ENCODE assay signal across 1 cellular context in genomic region chr12:124939428-124940142, GRCh38.
TF ChIP-seq lines count a peak whose summit lies in the region.

No MANE protein-coding gene starts in this region.

TF ChIP-seq in HepG2, 621 proteins besides CTCF, POLR2A, EP300 and RAD21 (continued from another document and continues in another):
- peak; percentile 56; the same call in 1 of the 2 replicates for TF ChIP-seq NAIF1 (CRISPR knock-in tag; IDR thresholded peaks at IDR 0.05; ENCODE audit: borderline replicate concordance)
- no peak for TF ChIP-seq PCBP2 (optimal IDR thresholded peaks at IDR 0.05; ENCODE audit: low read depth, low read length, poor library complexity, severe bottlenecking)
- no peak for TF ChIP-seq MED13 (CRISPR knock-in tag; IDR thresholded peaks at IDR 0.05)
- TF ChIP-seq SMAD3 (CRISPR knock-in tag; IDR thresholded peaks at IDR 0.05), result peak; percentile 53; the same call in 1 of the 2 replicates
- TF ChIP-seq HMGXB4 (CRISPR knock-in tag; IDR thresholded peaks at IDR 0.05; ENCODE audit: borderline replicate concordance in 1 of 2, low read depth in 1 of 2), result peak; percentile 100
- TF ChIP-seq, protein P1, sequence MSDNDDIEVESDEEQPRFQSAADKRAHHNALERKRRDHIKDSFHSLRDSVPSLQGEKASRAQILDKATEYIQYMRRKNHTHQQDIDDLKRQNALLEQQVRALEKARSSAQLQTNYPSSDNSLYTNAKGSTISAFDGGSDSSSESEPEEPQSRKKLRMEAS (IDR thresholded peaks at IDR 0.05), result peak; percentile 70
- TF ChIP-seq MBD4 (IDR thresholded peaks at IDR 0.05; ENCODE audit: borderline replicate concordance, low read length), result 0 out of 2 replicates have a peak, but pooled peaks have one; percentile 80
- TF ChIP-seq, protein P2, sequence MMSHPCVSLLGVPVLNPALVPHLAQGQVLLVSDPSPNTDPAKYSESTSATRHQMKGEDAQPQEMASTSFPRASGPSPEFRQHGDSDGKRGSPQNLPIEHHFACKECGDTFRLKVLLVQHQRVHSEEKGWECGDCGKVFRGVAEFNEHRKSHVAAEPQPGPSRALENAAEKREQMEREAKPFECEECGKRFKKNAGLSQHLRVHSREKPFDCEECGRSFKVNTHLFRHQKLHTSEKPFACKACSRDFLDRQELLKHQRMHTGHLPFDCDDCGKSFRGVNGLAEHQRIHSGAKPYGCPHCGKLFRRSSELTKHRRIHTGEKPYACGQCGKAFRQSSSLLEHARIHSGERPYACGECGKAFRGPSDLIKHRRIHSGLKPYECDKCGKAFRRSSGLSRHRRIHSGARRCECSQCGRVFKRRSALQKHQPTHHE (CRISPR knock-in tag; IDR thresholded peaks at IDR 0.05; ENCODE audit: borderline replicate concordance), result no peak
- TF ChIP-seq BRD4 (CRISPR knock-in tag; IDR thresholded peaks at IDR 0.05), result no peak; the same call in 1 of the 2 replicates
- TF ChIP-seq, protein P3, sequence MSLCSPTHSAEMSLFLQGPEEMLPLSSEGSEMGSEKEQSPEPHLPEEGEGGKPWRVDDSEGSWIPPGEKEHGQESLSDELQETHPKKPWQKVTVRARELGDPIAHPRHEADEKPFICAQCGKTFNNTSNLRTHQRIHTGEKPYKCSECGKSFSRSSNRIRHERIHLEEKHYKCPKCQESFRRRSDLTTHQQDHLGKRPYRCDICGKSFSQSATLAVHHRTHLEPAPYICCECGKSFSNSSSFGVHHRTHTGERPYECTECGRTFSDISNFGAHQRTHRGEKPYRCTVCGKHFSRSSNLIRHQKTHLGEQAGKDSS (CRISPR knock-in tag; IDR thresholded peaks at IDR 0.05; ENCODE audit: borderline replicate concordance, low read depth), result peak; percentile 76; the same call in 1 of the 2 replicates
- TF ChIP-seq ZFAT (CRISPR knock-in tag; conservative IDR thresholded peaks at IDR 0.05), result no peak
- TF ChIP-seq ZNF547 (CRISPR knock-in tag; IDR thresholded peaks at IDR 0.05), result no peak; the same call in 1 of the 2 replicates
- no peak; the same call in 1 of the 2 replicates for TF ChIP-seq ZNF431 (CRISPR knock-in tag; IDR thresholded peaks at IDR 0.05; ENCODE audit: borderline replicate concordance, low read depth)
- TF ChIP-seq TBP (CRISPR knock-in tag; IDR thresholded peaks at IDR 0.05), result no peak
- 0 out of 2 replicates have a peak, but pooled peaks have one; percentile 43 for TF ChIP-seq ZNF724P (CRISPR knock-in tag; IDR thresholded peaks at IDR 0.05; ENCODE audit: borderline replicate concordance)
- 0 out of 2 replicates have a peak, but pooled peaks have one; percentile 39 for TF ChIP-seq PHF8 (CRISPR knock-in tag; IDR thresholded peaks at IDR 0.05)
- TF ChIP-seq ZNF30 (CRISPR knock-in tag; IDR thresholded peaks at IDR 0.05), result no peak
- no peak for TF ChIP-seq ZNF468 (CRISPR knock-in tag; IDR thresholded peaks at IDR 0.05)
- TF ChIP-seq ZNF570 (CRISPR knock-in tag; IDR thresholded peaks at IDR 0.05; ENCODE audit: borderline replicate concordance), result no peak
- peak; percentile 32 for TF ChIP-seq NR2F6 (IDR thresholded peaks at IDR 0.05)
- peak; percentile 40; the same call in 1 of the 2 replicates for TF ChIP-seq NR2F6 (CRISPR knock-in tag; IDR thresholded peaks at IDR 0.05)
- no peak; the same call in 1 of the 2 replicates for TF ChIP-seq RARG (CRISPR knock-in tag; IDR thresholded peaks at IDR 0.05; ENCODE audit: low read depth)
- no peak for TF ChIP-seq SMARCC2 (IDR thresholded peaks at IDR 0.05)
- peak; percentile 74 for TF ChIP-seq ZNF331 (CRISPR knock-in tag; IDR thresholded peaks at IDR 0.05)
- peak; percentile 97 for TF ChIP-seq HNRNPH1 (optimal IDR thresholded peaks at IDR 0.05; ENCODE audit: low read depth, low read length)
- 0 out of 2 replicates have a peak, but pooled peaks have one; percentile 34 for TF ChIP-seq MIER3 (CRISPR knock-in tag; IDR thresholded peaks at IDR 0.05; ENCODE audit: borderline replicate concordance)
- TF ChIP-seq, protein P4, sequence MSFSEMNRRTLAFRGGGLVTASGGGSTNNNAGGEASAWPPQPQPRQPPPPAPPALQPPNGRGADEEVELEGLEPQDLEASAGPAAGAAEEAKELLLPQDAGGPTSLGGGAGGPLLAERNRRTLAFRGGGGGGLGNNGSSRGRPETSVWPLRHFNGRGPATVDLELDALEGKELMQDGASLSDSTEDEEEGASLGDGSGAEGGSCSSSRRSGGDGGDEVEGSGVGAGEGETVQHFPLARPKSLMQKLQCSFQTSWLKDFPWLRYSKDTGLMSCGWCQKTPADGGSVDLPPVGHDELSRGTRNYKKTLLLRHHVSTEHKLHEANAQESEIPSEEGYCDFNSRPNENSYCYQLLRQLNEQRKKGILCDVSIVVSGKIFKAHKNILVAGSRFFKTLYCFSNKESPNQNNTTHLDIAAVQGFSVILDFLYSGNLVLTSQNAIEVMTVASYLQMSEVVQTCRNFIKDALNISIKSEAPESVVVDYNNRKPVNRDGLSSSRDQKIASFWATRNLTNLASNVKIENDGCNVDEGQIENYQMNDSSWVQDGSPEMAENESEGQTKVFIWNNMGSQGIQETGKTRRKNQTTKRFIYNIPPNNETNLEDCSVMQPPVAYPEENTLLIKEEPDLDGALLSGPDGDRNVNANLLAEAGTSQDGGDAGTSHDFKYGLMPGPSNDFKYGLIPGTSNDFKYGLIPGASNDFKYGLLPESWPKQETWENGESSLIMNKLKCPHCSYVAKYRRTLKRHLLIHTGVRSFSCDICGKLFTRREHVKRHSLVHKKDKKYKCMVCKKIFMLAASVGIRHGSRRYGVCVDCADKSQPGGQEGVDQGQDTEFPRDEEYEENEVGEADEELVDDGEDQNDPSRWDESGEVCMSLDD (CRISPR knock-in tag; IDR thresholded peaks at IDR 0.05; ENCODE audit: borderline replicate concordance), result no peak
- TF ChIP-seq ZEB1 (IDR thresholded peaks at IDR 0.05; ENCODE audit: insufficient replicate concordance, low read depth), result peak; percentile 83
- TF ChIP-seq SNAPC4 (CRISPR knock-in tag; IDR thresholded peaks at IDR 0.05), result no peak
- peak; percentile 69 for TF ChIP-seq ZNF639 (CRISPR knock-in tag; conservative IDR thresholded peaks at IDR 0.05)
- TF ChIP-seq ZNF17 (CRISPR knock-in tag; IDR thresholded peaks at IDR 0.05), result 0 out of 2 replicates have a peak, but pooled peaks have one; percentile 23
- peak; percentile 21; the same call in 1 of the 2 replicates for TF ChIP-seq KLF6 (CRISPR knock-in tag; IDR thresholded peaks at IDR 0.05)
- TF ChIP-seq, protein P5, sequence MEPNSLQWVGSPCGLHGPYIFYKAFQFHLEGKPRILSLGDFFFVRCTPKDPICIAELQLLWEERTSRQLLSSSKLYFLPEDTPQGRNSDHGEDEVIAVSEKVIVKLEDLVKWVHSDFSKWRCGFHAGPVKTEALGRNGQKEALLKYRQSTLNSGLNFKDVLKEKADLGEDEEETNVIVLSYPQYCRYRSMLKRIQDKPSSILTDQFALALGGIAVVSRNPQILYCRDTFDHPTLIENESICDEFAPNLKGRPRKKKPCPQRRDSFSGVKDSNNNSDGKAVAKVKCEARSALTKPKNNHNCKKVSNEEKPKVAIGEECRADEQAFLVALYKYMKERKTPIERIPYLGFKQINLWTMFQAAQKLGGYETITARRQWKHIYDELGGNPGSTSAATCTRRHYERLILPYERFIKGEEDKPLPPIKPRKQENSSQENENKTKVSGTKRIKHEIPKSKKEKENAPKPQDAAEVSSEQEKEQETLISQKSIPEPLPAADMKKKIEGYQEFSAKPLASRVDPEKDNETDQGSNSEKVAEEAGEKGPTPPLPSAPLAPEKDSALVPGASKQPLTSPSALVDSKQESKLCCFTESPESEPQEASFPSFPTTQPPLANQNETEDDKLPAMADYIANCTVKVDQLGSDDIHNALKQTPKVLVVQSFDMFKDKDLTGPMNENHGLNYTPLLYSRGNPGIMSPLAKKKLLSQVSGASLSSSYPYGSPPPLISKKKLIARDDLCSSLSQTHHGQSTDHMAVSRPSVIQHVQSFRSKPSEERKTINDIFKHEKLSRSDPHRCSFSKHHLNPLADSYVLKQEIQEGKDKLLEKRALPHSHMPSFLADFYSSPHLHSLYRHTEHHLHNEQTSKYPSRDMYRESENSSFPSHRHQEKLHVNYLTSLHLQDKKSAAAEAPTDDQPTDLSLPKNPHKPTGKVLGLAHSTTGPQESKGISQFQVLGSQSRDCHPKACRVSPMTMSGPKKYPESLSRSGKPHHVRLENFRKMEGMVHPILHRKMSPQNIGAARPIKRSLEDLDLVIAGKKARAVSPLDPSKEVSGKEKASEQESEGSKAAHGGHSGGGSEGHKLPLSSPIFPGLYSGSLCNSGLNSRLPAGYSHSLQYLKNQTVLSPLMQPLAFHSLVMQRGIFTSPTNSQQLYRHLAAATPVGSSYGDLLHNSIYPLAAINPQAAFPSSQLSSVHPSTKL (CRISPR knock-in tag; IDR thresholded peaks at IDR 0.05), result peak; percentile 50; the same call in 1 of the 2 replicates
- no peak for TF ChIP-seq NR3C1 (CRISPR knock-in tag; IDR thresholded peaks at IDR 0.05)
- peak; percentile 36; the same call in 1 of the 2 replicates for TF ChIP-seq GATAD2A (CRISPR knock-in tag; IDR thresholded peaks at IDR 0.05)
- TF ChIP-seq, protein P6, sequence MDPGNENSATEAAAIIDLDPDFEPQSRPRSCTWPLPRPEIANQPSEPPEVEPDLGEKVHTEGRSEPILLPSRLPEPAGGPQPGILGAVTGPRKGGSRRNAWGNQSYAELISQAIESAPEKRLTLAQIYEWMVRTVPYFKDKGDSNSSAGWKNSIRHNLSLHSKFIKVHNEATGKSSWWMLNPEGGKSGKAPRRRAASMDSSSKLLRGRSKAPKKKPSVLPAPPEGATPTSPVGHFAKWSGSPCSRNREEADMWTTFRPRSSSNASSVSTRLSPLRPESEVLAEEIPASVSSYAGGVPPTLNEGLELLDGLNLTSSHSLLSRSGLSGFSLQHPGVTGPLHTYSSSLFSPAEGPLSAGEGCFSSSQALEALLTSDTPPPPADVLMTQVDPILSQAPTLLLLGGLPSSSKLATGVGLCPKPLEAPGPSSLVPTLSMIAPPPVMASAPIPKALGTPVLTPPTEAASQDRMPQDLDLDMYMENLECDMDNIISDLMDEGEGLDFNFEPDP (CRISPR knock-in tag; conservative IDR thresholded peaks at IDR 0.05), result 0 out of 2 replicates have a peak, but pooled peaks have one; percentile 72
- TF ChIP-seq KDM3A (CRISPR knock-in tag; IDR thresholded peaks at IDR 0.05; ENCODE audit: low read depth), result no peak
- no peak for TF ChIP-seq U2AF1 (optimal IDR thresholded peaks at IDR 0.05; ENCODE audit: low read depth, low read length)
- TF ChIP-seq ISL2 (CRISPR knock-in tag; IDR thresholded peaks at IDR 0.05), result no peak; the same call in 1 of the 2 replicates
